Comparison of ENCODE assay signal across 8 cellular contexts in the genomic region with DNA sequence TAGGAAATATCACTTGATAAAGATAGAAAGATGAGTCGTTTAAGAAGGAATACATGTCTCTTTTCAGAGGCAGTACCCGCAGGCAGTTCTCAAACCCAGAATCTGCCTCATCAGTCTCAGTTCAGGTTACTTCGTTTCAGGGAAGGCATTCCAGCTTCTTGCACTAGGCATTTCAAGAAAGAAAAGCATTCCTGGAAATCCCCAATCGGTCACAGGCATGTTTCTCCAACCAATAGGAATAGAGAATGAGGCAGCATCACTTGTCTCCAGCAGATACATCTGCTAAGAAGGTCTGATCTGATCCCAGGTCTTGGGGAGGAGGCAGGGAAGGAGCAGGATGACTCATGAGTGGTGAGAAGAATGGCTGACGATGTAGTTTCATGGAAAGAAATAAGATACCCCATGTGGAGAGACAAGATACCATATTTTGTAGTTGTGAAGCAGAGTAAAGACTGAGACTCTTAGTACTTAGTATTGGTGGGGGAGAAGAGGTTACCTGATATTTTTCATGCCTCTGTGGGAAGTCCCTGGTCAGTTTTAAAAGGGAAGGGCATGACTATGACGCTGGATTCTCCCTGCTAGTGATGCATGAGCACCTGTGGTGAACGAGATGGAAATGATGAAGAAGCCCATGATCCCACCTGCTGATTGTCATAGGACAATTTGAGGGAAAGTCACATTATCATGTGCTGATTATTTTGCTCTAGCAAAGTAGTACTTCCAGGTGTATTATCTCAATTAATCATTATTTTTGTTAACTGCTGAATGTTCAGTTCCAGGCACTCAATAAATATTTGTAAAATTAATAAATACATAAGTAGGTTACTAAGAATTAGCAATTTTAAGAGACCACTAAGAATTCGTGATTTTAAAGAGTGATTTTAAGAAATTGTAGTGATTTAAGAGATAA. TPM values are rescaled to one million over a fixed set of nuclear protein-coding genes. Genes with fewer than 3 reads are reported as not detected.
DNase-seq lines count a peak whose midpoint lies in the region; ATAC-seq and TF ChIP-seq lines count a peak whose summit lies in the region.

No MANE protein-coding gene starts in this region.

- H3K9me3 ChIP-seq in ES-I3 (ENCODE audit: control insufficient read depth, insufficient read depth, low read length) (no peaks in the 10 kb centered on the region), SJSA1 (replicated peaks) (no peaks in the 10 kb centered on the region), hepatocyte (ENCODE audit: low read depth) (no peaks in the 10 kb centered on the region), sigmoid colon (no peaks in the 10 kb centered on the region)

- H3K9ac ChIP-seq in ES-I3 (ENCODE audit: low read depth, low read length) = peak overlapping the region; percentile 18; the same call in 1 of the 2 replicates

- no peaks in the 10 kb centered on the region for H3K9me2 ChIP-seq in hepatocyte (replicated peaks; ENCODE audit: insufficient read depth)

- intact Hi-C loops in sigmoid colon (cut with DNase I) = no loop called here

- H3K27ac ChIP-seq in SJSA1 (no peak overlapping the region), hepatocyte (peak overlapping the region; percentile 41), sigmoid colon (peak overlapping the region in 3 of 4 donors; percentile 40 to 48 (median 46))

- 23% methylated on average over 8 of the region's 8 CpGs for WGBS in hepatocyte (ENCODE audit: low lambda C conversion rate, missing lambda C conversion rate)
- 11 to 21% methylated on average over 8 of the region's 8 CpGs for WGBS in sigmoid colon, 2 donors

- no peaks in the 10 kb centered on the region for H4K20me1 ChIP-seq in hepatocyte (ENCODE audit: insufficient read depth, poor library complexity, severe bottlenecking)

- TF ChIP-seq EP300 in sigmoid colon (IDR thresholded peaks at IDR 0.05) = no peak

- H3K27me3 ChIP-seq in SJSA1 (replicated peaks) = no peaks in the 10 kb centered on the region
- no peaks in the 10 kb centered on the region for H3K27me3 ChIP-seq in hepatocyte
- H3K27me3 ChIP-seq in sigmoid colon = no peaks in the 10 kb centered on the region

- ATAC-seq in GM21381 (IDR thresholded peaks at IDR 0.05; ENCODE audit: unreplicated experiment) (peak; percentile 89), HG03575 (IDR thresholded peaks at IDR 0.05; ENCODE audit: extremely low read depth, insufficient number of reproducible peaks, low FRiP score, unreplicated experiment) (peak; percentile 60)

- in situ Hi-C loops in astrocyte of the cerebellum (cut with HindIII; ENCODE audit: low sequenced_read_pairs) = no loop called here

- H3K36me3 ChIP-seq in ES-I3 (ENCODE audit: insufficient read depth, low read length) (no peaks in the 10 kb centered on the region), SJSA1 (no peaks in the 10 kb centered on the region), hepatocyte (replicated peaks; ENCODE audit: insufficient read depth, low read depth) (no peaks in the 10 kb centered on the region), sigmoid colon (no peaks in the 10 kb centered on the region)

- H3K79me2 ChIP-seq in hepatocyte = no peaks in the 10 kb centered on the region

- peak overlapping the region; percentile 39 for H3K4me2 ChIP-seq in hepatocyte

- TF ChIP-seq POLR2A in sigmoid colon (IDR thresholded peaks at IDR 0.05) = no peak

- H3K4me1 ChIP-seq in ES-I3 (ENCODE audit: insufficient read depth, low read length) = peaks cover 6% of the 10 kb centered on the region; the same call in 1 of the 2 replicates
- no peaks in the 10 kb centered on the region; the same call in 1 of the 2 replicates for H3K4me1 ChIP-seq in SJSA1 (replicated peaks)
- H3K4me1 ChIP-seq in hepatocyte (ENCODE audit: insufficient read depth) = no peaks in the 10 kb centered on the region
- H3K4me1 ChIP-seq in sigmoid colon = no peaks in the 10 kb centered on the region

- peak; percentile 85 to 94 for DNase-seq in SJSA1 (ENCODE audit: low read depth in 1 of 2, low spot score in 2 of 2)
- DNase-seq in astrocyte of the cerebellum (ENCODE audit: low read depth) = peak; percentile 68
- DNase-seq in hepatocyte (ENCODE audit: low spot score) = peak; percentile 95
- no peak for DNase-seq in sigmoid colon
- DNase-seq in T1000 (lab: John Stamatoyannopoulos, UW) = no peak

- TF ChIP-seq CTCF in astrocyte of the cerebellum (IDR thresholded peaks at IDR 0.05; ENCODE audit: low read depth, low read length, missing control alignments) = no peak
- no peak for TF ChIP-seq CTCF in hepatocyte (IDR thresholded peaks at IDR 0.05; ENCODE audit: poor library complexity)
- TF ChIP-seq CTCF in sigmoid colon (IDR thresholded peaks at IDR 0.05) = no peak

- H2AFZ ChIP-seq in hepatocyte = no peak overlapping the region

- no peak overlapping the region for H3K4me3 ChIP-seq in SJSA1
- H3K4me3 ChIP-seq in astrocyte of the cerebellum (ENCODE audit: low read depth, low read length) = no peak overlapping the region
- no peak overlapping the region for H3K4me3 ChIP-seq in hepatocyte
- no peak overlapping the region for H3K4me3 ChIP-seq in sigmoid colon

RNA-seq across cellular contexts. Expression of a gene that starts 20.3 kb away (rescaled TPM):
- total RNA-seq in SJSA1 (2014; rRNA removed; shearing (Covaris generic)) = not detected in 2 replicates
- total RNA-seq in hepatocyte = 59.1 and 60.6 TPM in 2 replicates
- polyA plus RNA-seq in hepatocyte = 72.9 and 77.2 TPM in 2 replicates
- total RNA-seq in sigmoid colon = 10 to 100 TPM; 23.5 to 44.6 (median 27.7) TPM
- polyA plus RNA-seq in sigmoid colon = 100 to 1,000 TPM in 2 of 3 donors, 10 to 100 TPM in 1; 25.8 to 414 (median 158) TPM

RNA-seq across cellular contexts. Expression of a gene that starts 27.2 kb away (rescaled TPM):
- total RNA-seq in SJSA1 (2014; rRNA removed; shearing (Covaris generic)) = not detected in 2 replicates
- not detected in 2 replicates for total RNA-seq in hepatocyte
- not detected in 2 replicates for polyA plus RNA-seq in hepatocyte
- total RNA-seq in sigmoid colon = 1 to 10 TPM in 3 of 4 donors, under 1 TPM in 1; 0.16 to 9.5 (median 4.0) TPM
- 100 to 1,000 TPM in 2 of 3 donors, 10 to 100 TPM in 1; 32.4 to 250 (median 129) TPM for polyA plus RNA-seq in sigmoid colon

RNA-seq across cellular contexts. Expression of a gene that starts 56.5 kb away (rescaled TPM):
- not detected in 2 replicates for total RNA-seq in SJSA1 (2014; rRNA removed; shearing (Covaris generic))
- total RNA-seq in hepatocyte (12.0 and 12.2 TPM in 2 replicates), sigmoid colon (1 to 10 TPM in 2 of 4 donors, under 1 TPM in 2; under 0.01 to 3.5 (median 1.7) TPM)
- polyA plus RNA-seq in hepatocyte (13.0 and 15.2 TPM in 2 replicates), sigmoid colon (100 to 1,000 TPM in 1 of 3 donors, 10 to 100 TPM in 2; 36.6 to 182 (median 77.9) TPM)

Comparison
In these comparisons a context has a peak if more than half of its experiments do, and no peak if none do; other contexts are left out.
1. DNase-seq: peak in SJSA1 (2 of 2), astrocyte of the cerebellum (single experiment) and hepatocyte (single experiment); none in sigmoid colon (single experiment) and T1000 (single experiment).
2. RNA of a gene that starts 20.3 kb away (total RNA-seq): 59.1 to 60.6 TPM in hepatocyte and 23.5 to 44.6 TPM in sigmoid colon; not detected in SJSA1; every median in the first group is over 10 times any median in the second.